11 cellular contexts compared by ENCODE assay signal in the genomic region with DNA sequence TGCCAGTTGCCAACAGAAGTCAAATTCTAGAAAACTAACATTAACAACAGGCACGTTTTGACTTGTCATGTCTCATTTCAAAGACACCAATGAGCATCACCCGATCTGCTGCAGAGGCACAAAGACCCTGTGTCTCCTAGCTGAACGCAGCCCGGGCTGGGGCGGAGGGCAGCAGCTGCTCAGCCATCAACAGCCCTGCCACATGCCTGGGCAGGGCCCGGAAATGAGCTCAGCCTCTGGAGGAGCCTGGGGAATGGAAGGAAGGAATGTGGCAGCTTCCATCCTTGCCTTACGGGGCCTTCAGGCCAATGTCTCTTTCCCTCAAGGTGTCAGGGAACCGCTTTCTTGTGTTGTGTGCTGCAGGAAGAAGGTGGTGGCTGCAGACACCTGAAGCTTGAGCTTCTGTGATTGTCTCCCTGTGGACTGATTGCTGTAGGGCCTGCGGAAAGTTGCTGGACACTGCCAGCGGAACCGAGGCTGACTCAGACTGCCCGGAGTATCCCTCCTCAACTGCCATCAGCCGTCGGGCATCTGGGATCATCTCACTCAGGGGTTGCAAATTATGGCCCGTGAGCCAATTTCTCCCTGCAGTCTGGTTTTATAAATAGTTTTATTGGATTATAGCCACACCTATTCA. TPM values are rescaled to one million over a fixed set of nuclear protein-coding genes. Genes with fewer than 3 reads are reported as not detected.
A peak's percentile ranks its signal among the peaks of the same experiment; 100 is the strongest.
DNase-seq lines count a peak whose midpoint lies in the region; ATAC-seq and TF ChIP-seq lines count a peak whose summit lies in the region.
"Had no signal": no experiment of that assay in that cellular context is flagged by ENCODE, and none has a peak within 500 bp of the region (broad histone marks: within the 10 kb centered on the region; RNA-seq: fewer than 3 reads in every experiment).

No MANE protein-coding gene starts in this region.

- POLR2A ChIA-PET in RWPE1 (lab: Yijun Ruan, JAX; ENCODE audit: low non-redundant PET) = no interaction called here

- H3K4me3 ChIP-seq in fibroblast of pulmonary artery (replicated peaks; ENCODE audit: low read depth, low read length) = no peak overlapping the region

- DNase-seq in COLO668 (lab: John Stamatoyannopoulos, UW; ENCODE audit: unreplicated experiment) = peak; percentile 49
- DNase-seq in RWPE1 (ENCODE audit: low spot score) = peak; percentile 84
- DNase-seq in fibroblast of pulmonary artery (ENCODE audit: low read depth) = peak; percentile 62
- peak; percentile 38 for DNase-seq in occipital lobe (lab: John Stamatoyannopoulos, UW)
- no peak for DNase-seq in activated naive CD4-positive, alpha-beta T cell treated with Interleukin-2 at 50 U/mL for 16 hours
- DNase-seq in stimulated activated CD4-positive, alpha-beta T cell treated with anti-CD3 and anti-CD28 coated beads, Interleukin-4, amount 100 ng/mL, for 1 hour = no peak
- DNase-seq in NCI-H2227 treated with DMSO at 0.1 percent for 48 hours (lab: John Stamatoyannopoulos, UW) = no peak
- DNase-seq: CD4-positive, CD25-positive, alpha-beta regulatory T cell; kidney glomerular epithelial cell; NCI-H2081 had no signal

- CTCF ChIA-PET in RWPE1 (lab: Yijun Ruan, JAX) = interaction anchor here (0.6 to 0.9 kb wide), 2 partner anchors 61 to 464 kb away, joined by 3 to 4 read pairs; a partner anchor contains a TSS

- peak overlapping the region; percentile 99 for H3K27ac ChIP-seq in RWPE1

- no peak for ATAC-seq in HG03135 (IDR thresholded peaks at IDR 0.05; ENCODE audit: unreplicated experiment)

- TF ChIP-seq CTCF in RWPE1 (conservative IDR thresholded peaks at IDR 0.05; ENCODE audit: low read depth) (no peak), fibroblast of pulmonary artery (IDR thresholded peaks at IDR 0.05; ENCODE audit: low read length, missing control alignments) (no peak)

RNA-seq across cellular contexts. Expression of a gene that starts 7.3 kb away (rescaled TPM):
- 27.3 TPM for total RNA-seq in occipital lobe
- total RNA-seq: CD4-positive, CD25-positive, alpha-beta regulatory T cell had no signal

Comparison
In these comparisons a context has a peak if more than half of its experiments do, and no peak if none do; other contexts are left out.
1. DNase-seq: peak in COLO668 (single experiment), RWPE1 (single experiment), fibroblast of pulmonary artery (single experiment) and occipital lobe (single experiment); none in activated naive CD4-positive, alpha-beta T cell treated with Interleukin-2 at 50 U/mL for 16 hours (single experiment), stimulated activated CD4-positive, alpha-beta T cell treated with anti-CD3 and anti-CD28 coated beads, Interleukin-4, amount 100 ng/mL, for 1 hour (single experiment) and NCI-H2227 treated with DMSO at 0.1 percent for 48 hours (single experiment).